In genomic region chr21:35268817-35269216, GRCh38 we compare ENCODE assay signal across 10 cellular contexts.
"Had no signal": no experiment of that assay in that cellular context is flagged by ENCODE, and none has a peak within 500 bp of the region (broad histone marks: within the 10 kb centered on the region; RNA-seq: fewer than 3 reads in every experiment).

No MANE protein-coding gene starts in this region.

- H3K4me3 Mint-ChIP-seq: GM23338, H9, HFFc6, IgD-negative memory B cell had no signal

- DNase-seq: H9, HFFc6, KBM-7 had no signal

- H2AFZ ChIP-seq: GM23338 had no signal

- H3K4me2 ChIP-seq: GM23338 had no signal

- H3K4me1 Mint-ChIP-seq: IgD-negative memory B cell had no signal

- H3K4me3 ChIP-seq: GM23338 had no signal

- ATAC-seq: GM23338, HCT116, HepG2 had no signal

- H3K27ac Mint-ChIP-seq: GM23338, H9, HFFc6, IgD-negative memory B cell had no signal

- FAIRE-seq: H1, H54, HepG2 had no signal

- H3K27ac ChIP-seq: HL-60 had no signal

- H3K36me3 Mint-ChIP-seq: IgD-negative memory B cell had no signal
